2 cellular contexts compared by ENCODE assay signal in genomic region chr1:26220199-26220912, GRCh38.
TF ChIP-seq lines count a peak whose summit lies in the region.

No MANE protein-coding gene starts in this region.

TF ChIP-seq in HCT116, 20 proteins besides CTCF, POLR2A, EP300 and RAD21:
- TF ChIP-seq ELF1 (IDR thresholded peaks at IDR 0.05; ENCODE audit: borderline replicate concordance, low read depth) (no peak), EZH2phosphoT487 (IDR thresholded peaks at IDR 0.05; ENCODE audit: borderline replicate concordance) (no peak), MAX (IDR thresholded peaks at IDR 0.05) (no peak), EZH2 (IDR thresholded peaks at IDR 0.05) (no peak), SIN3A (IDR thresholded peaks at IDR 0.05; ENCODE audit: low read depth) (no peak), SP1 (IDR thresholded peaks at IDR 0.05; ENCODE audit: low read depth) (no peak)
TF ChIP-seq in HCT116: peak in this region for 0.

TF ChIP-seq in K562, 482 proteins besides CTCF, POLR2A, EP300 and RAD21:
- TF ChIP-seq RFX1 (IDR thresholded peaks at IDR 0.05) (peak; percentile 72), HDAC6 (IDR thresholded peaks at IDR 0.05; ENCODE audit: low read depth, low read length) (no peak), DIDO1 (tag; IDR thresholded peaks at IDR 0.05; ENCODE audit: low read depth) (no peak)
